ENCODE assay signal across 8 cellular contexts in the genomic region with DNA sequence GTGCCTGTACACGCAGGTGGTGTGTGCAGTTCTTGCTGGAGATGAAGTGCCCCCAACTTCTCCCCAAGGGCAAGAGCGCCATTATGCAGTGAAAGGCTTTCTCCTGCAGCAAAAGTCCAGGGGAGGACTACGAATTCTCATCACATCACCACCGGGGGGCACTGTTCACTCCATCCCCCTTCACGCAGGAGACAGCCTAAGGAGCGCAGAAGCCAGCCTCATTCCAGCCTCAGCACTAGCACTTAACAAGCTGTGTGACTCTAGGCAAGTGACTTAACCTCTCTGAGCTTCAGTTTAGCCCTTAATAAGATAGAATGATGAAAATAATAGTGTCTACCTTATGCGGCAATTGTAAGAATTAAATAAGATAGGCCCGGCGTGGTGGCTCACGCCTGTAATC. TPM values are rescaled to one million over a fixed set of nuclear protein-coding genes. Genes with fewer than 3 reads are reported as not detected.
DNase-seq lines count a peak whose midpoint lies in the region; TF ChIP-seq lines count a peak whose summit lies in the region.

No MANE protein-coding gene starts in this region.

- H3K9me3 ChIP-seq in testis, result no peaks in the 10 kb centered on the region

- WGBS in testis, 2 donors, result 67 to 72% methylated on average over 10 of the region's 10 CpGs

- DNase-seq in NCI-H2107 treated with DMSO at 0.1 percent for 48 hours (lab: John Stamatoyannopoulos, UW; ENCODE audit: unreplicated experiment) (peak; percentile 53), NCI-H2107 (lab: John Stamatoyannopoulos, UW) (no peak), NCI-H1105 (lab: John Stamatoyannopoulos, UW) (peak; percentile 48), caudate nucleus (lab: John Stamatoyannopoulos, UW) (peak in 38 of 61 donors; percentile 14 to 69 (median 44)), medulla oblongata (ENCODE audit: extremely low spot score) (peak; percentile 78), testis (peak; percentile 73), kidney glomerular epithelial cell (lab: John Stamatoyannopoulos, UW) (no peak)

- intact Hi-C loops in testis (cut with DNase I; ENCODE audit: low total_unique reads), result no loop called here

- TF ChIP-seq POLR2A in testis (IDR thresholded peaks at IDR 0.05), result no peak

- H3K27ac ChIP-seq in caudate nucleus (ENCODE audit: low read depth, low read length) (peak overlapping the region; percentile 75), testis (no peak overlapping the region)

- no peaks in the 10 kb centered on the region for H3K36me3 ChIP-seq in testis (ENCODE audit: low read depth, missing control alignments)

- H3K4me3 ChIP-seq in WI38 (ENCODE audit: low read depth, low read length) (no peak overlapping the region), testis (no peak overlapping the region)

- peaks cover 53% of the 10 kb centered on the region for H3K4me1 ChIP-seq in testis

- TF ChIP-seq CTCF in WI38 (IDR thresholded peaks at IDR 0.05; ENCODE audit: low read depth, low read length), result peak; percentile 59; the same call in 1 of the 2 replicates
- TF ChIP-seq CTCF in testis (IDR thresholded peaks at IDR 0.05), result peak in 2 of 3 experiments; percentile 33 to 34

- no peaks in the 10 kb centered on the region for H3K27me3 ChIP-seq in testis

RNA-seq across cellular contexts. Expression of a gene that starts 32.3 kb away (rescaled TPM):
- total RNA-seq in testis, result 10 to 100 TPM; 36.3 TPM
- 15.5 TPM for polyA plus RNA-seq in testis (ENCODE audit: insufficient read depth, low read depth, low replicate concordance)

Comparison
In these comparisons a context has a peak if more than half of its experiments do, and no peak if none do; other contexts are left out.
1. DNase-seq: peak in NCI-H2107 treated with DMSO at 0.1 percent for 48 hours (single experiment), NCI-H1105 (single experiment), caudate nucleus (38 of 61), medulla oblongata (single experiment) and testis (single experiment); none in NCI-H2107 (single experiment) and kidney glomerular epithelial cell (single experiment).